8 cellular contexts compared by ENCODE assay signal in genomic region chr12:128783129-128783574, GRCh38.
A peak's percentile ranks its signal among the peaks of the same experiment; 100 is the strongest.
DNase-seq lines count a peak whose midpoint lies in the region; ATAC-seq lines count a peak whose summit lies in the region.

No MANE protein-coding gene starts in this region.

- H3K27me3 Mint-ChIP-seq in activated naive CD4-positive, alpha-beta T cell treated with anti-CD3 and anti-CD28 coated beads, Interleukin-2, amount 10 ng/mL, durations not matched to agents 7 days and 5 days, result no peaks in the 10 kb centered on the region
- H3K27me3 Mint-ChIP-seq in stimulated activated naive B cell treated with anti-CD40 and anti-IgM and Interleukin-4, amounts not matched to agents 10 μg/mL and 1 μg/mL and 100 μg/mL, for 72 hours, result no peaks in the 10 kb centered on the region

- peak overlapping the region; percentile 68 for H3K4me3 Mint-ChIP-seq in activated naive CD4-positive, alpha-beta T cell treated with anti-CD3 and anti-CD28 coated beads, Interleukin-2, amount 10 ng/mL, durations not matched to agents 7 days and 5 days
- H3K4me3 Mint-ChIP-seq in stimulated activated naive B cell treated with anti-CD40 and anti-IgM and Interleukin-4, amounts not matched to agents 10 μg/mL and 1 μg/mL and 100 μg/mL, for 72 hours, result peak overlapping the region; percentile 78 to 85

- H3K27ac Mint-ChIP-seq in activated naive CD4-positive, alpha-beta T cell treated with anti-CD3 and anti-CD28 coated beads, Interleukin-2, amount 10 ng/mL, durations not matched to agents 7 days and 5 days, result peak overlapping the region; percentile 93
- H3K27ac Mint-ChIP-seq in stimulated activated naive B cell treated with anti-CD40 and anti-IgM and Interleukin-4, amounts not matched to agents 10 μg/mL and 1 μg/mL and 100 μg/mL, for 72 hours, result peak overlapping the region; percentile 98

- no peaks in the 10 kb centered on the region for H3K36me3 Mint-ChIP-seq in activated naive CD4-positive, alpha-beta T cell treated with anti-CD3 and anti-CD28 coated beads, Interleukin-2, amount 10 ng/mL, durations not matched to agents 7 days and 5 days
- H3K36me3 Mint-ChIP-seq in stimulated activated naive B cell treated with anti-CD40 and anti-IgM and Interleukin-4, amounts not matched to agents 10 μg/mL and 1 μg/mL and 100 μg/mL, for 72 hours, result peaks cover 2 to 7% of the 10 kb centered on the region in 2 donors

- H3K9me3 Mint-ChIP-seq in activated naive CD4-positive, alpha-beta T cell treated with anti-CD3 and anti-CD28 coated beads, Interleukin-2, amount 10 ng/mL, durations not matched to agents 7 days and 5 days, result no peaks in the 10 kb centered on the region
- no peaks in the 10 kb centered on the region for H3K9me3 Mint-ChIP-seq in stimulated activated naive B cell treated with anti-CD40 and anti-IgM and Interleukin-4, amounts not matched to agents 10 μg/mL and 1 μg/mL and 100 μg/mL, for 72 hours

- DNase-seq in AG08395 (ENCODE audit: low spot score) (peak; percentile 68), NCI-H1417 (lab: John Stamatoyannopoulos, UW) (no peak), NCI-H2081 treated with DMSO at 0.1 percent for 48 hours (lab: John Stamatoyannopoulos, UW) (no peak)
- DNase-seq in activated naive CD4-positive, alpha-beta T cell treated with anti-CD3 and anti-CD28 coated beads, Interleukin-2, amount 10 ng/mL, durations not matched to agents 7 days and 5 days, result peak; percentile 39
- DNase-seq in stimulated activated naive B cell treated with anti-CD40 and anti-IgM and Interleukin-4, amounts not matched to agents 10 μg/mL and 1 μg/mL and 100 μg/mL, for 72 hours, result no peak

- CTCF ChIA-PET in activated naive CD4-positive, alpha-beta T cell treated with anti-CD3 and anti-CD28 coated beads, Interleukin-2, amount 10 ng/mL, durations not matched to agents 7 days and 5 days (lab: Charles Lee), result interaction anchor here (0.7 to 3.0 kb wide), 6 partner anchors 11 to 1231 kb away, joined by 3 to 9 read pairs (median 4); no protein-coding TSS in a partner anchor

- H3K4me1 Mint-ChIP-seq in activated naive CD4-positive, alpha-beta T cell treated with anti-CD3 and anti-CD28 coated beads, Interleukin-2, amount 10 ng/mL, durations not matched to agents 7 days and 5 days, result peaks cover 15% of the 10 kb centered on the region
- peaks cover 30 to 38% of the 10 kb centered on the region in 2 donors for H3K4me1 Mint-ChIP-seq in stimulated activated naive B cell treated with anti-CD40 and anti-IgM and Interleukin-4, amounts not matched to agents 10 μg/mL and 1 μg/mL and 100 μg/mL, for 72 hours

- ATAC-seq in GM19395 (IDR thresholded peaks at IDR 0.05; ENCODE audit: unreplicated experiment) (peak; percentile 76), HG03469 (IDR thresholded peaks at IDR 0.05; ENCODE audit: unreplicated experiment) (peak; percentile 66), HG03108 (IDR thresholded peaks at IDR 0.05; ENCODE audit: unreplicated experiment) (no peak)
- ATAC-seq in stimulated activated naive B cell treated with anti-CD40 and anti-IgM and Interleukin-4, amounts not matched to agents 10 μg/mL and 1 μg/mL and 100 μg/mL, for 72 hours (replicated peaks), result peak; percentile 66 to 89

Comparison
In these comparisons a context has a peak if more than half of its experiments do, and no peak if none do; other contexts are left out.
1. DNase-seq: peak in AG08395 (single experiment) and activated naive CD4-positive, alpha-beta T cell treated with anti-CD3 and anti-CD28 coated beads, Interleukin-2, amount 10 ng/mL, durations not matched to agents 7 days and 5 days (single experiment); none in stimulated activated naive B cell treated with anti-CD40 and anti-IgM and Interleukin-4, amounts not matched to agents 10 μg/mL and 1 μg/mL and 100 μg/mL, for 72 hours (single experiment), NCI-H1417 (0 of 3) and NCI-H2081 treated with DMSO at 0.1 percent for 48 hours (single experiment).